ENCODE assay signal across 8 cellular contexts in genomic region chr11:118998822-118999221, GRCh38. TPM values are rescaled to one million over a fixed set of nuclear protein-coding genes. Genes with fewer than 3 reads are reported as not detected.
DNase-seq lines count a peak whose midpoint lies in the region; ATAC-seq, FAIRE-seq and TF ChIP-seq lines count a peak whose summit lies in the region.

No MANE protein-coding gene starts in this region.

- no peak for DNase-seq in CD4-positive, alpha-beta T cell
- peak; percentile 63 to 79 for DNase-seq in cardiac fibroblast (ENCODE audit: low read depth in 2 of 2)
- no peak for DNase-seq in GM10266 (ENCODE audit: extremely low spot score)
- DNase-seq in GM19239 (ENCODE audit: insufficient read length, low spot score): no peak

- no peaks in the 10 kb centered on the region for H3K27me3 ChIP-seq in CD4-positive, alpha-beta T cell (ENCODE audit: control insufficient read depth, insufficient read depth, low read length)

- peak overlapping the region; percentile 98 for H3K4me3 Mint-ChIP-seq in CD4-positive, alpha-beta T cell

- ATAC-seq in CD4-positive, alpha-beta T cell (ENCODE audit: poor library complexity): no peak
- ATAC-seq in HG03139 (IDR thresholded peaks at IDR 0.05; ENCODE audit: unreplicated experiment): no peak
- ATAC-seq in GM21619 (IDR thresholded peaks at IDR 0.05; ENCODE audit: unreplicated experiment): no peak

- H3K4me1 Mint-ChIP-seq in CD4-positive, alpha-beta T cell (ENCODE audit: low read depth): peaks cover 46% of the 10 kb centered on the region

- H3K9me3 Mint-ChIP-seq in CD4-positive, alpha-beta T cell: no peaks in the 10 kb centered on the region

- no peaks in the 10 kb centered on the region for H3K27me3 Mint-ChIP-seq in CD4-positive, alpha-beta T cell

- H3K4me3 ChIP-seq in cardiac fibroblast (replicated peaks in 1 of 2; ENCODE audit: low read depth in 2 of 2, low read length in 2 of 2) (peak overlapping the region; percentile 91 to 92), mesodermal cell (ENCODE audit: extremely low read depth, insufficient read depth, low read length, poor library complexity, severe bottlenecking) (peak overlapping the region; percentile 96)

- H3K27ac Mint-ChIP-seq in CD4-positive, alpha-beta T cell: peak overlapping the region; percentile 90

- H3K36me3 ChIP-seq in KOPT-K1 (ENCODE audit: insufficient read depth, low read length): peaks cover 54% of the 10 kb centered on the region
- H3K36me3 ChIP-seq in mesodermal cell (ENCODE audit: control insufficient read depth, insufficient read depth, low read length): peaks cover 58% of the 10 kb centered on the region

- FAIRE-seq in GM19239 (lab: Jason Lieb, UNC): no peak

- intact Hi-C loops in CD4-positive, alpha-beta T cell (cut with DNase I, micrococcal nuclease): loop anchor here (1.0 to 5.0 kb wide), 3 partner anchors 19 to 67 kb away; partner anchors contain the start of genes RPS25 (in 2 of the 2), TRAPPC4 (in 2 of the 2) and SLC37A4 (in 1 of the 2)

- POLR2A ChIA-PET in CD4-positive, alpha-beta T cell (lab: Charles Lee): interaction anchor here (0.5 to 5.9 kb wide), 4 partner anchors 19 to 236 kb away, joined by 3 to 74 read pairs (median 8); partner anchors contain the start of genes RPS25, TRAPPC4 and VPS11

- H3K36me3 Mint-ChIP-seq in CD4-positive, alpha-beta T cell (ENCODE audit: low read depth): peaks cover 64% of the 10 kb centered on the region

- no peaks in the 10 kb centered on the region for H3K9me3 ChIP-seq in CD4-positive, alpha-beta T cell (ENCODE audit: control insufficient read depth, low read length)
- no peaks in the 10 kb centered on the region for H3K9me3 ChIP-seq in KOPT-K1 (ENCODE audit: insufficient read depth, low read length, poor library complexity, severe bottlenecking)
- no peaks in the 10 kb centered on the region for H3K9me3 ChIP-seq in mesodermal cell (ENCODE audit: control insufficient read depth, low read length)

- peak overlapping the region; percentile 78 for H3K27ac ChIP-seq in CD4-positive, alpha-beta T cell (ENCODE audit: low read depth, low read length)
- H3K27ac ChIP-seq in KOPT-K1 (ENCODE audit: low read depth, low read length, poor library complexity, severe bottlenecking) (peak overlapping the region; percentile 97), mesodermal cell (ENCODE audit: low read depth, low read length, severe bottlenecking) (peak overlapping the region; percentile 94)

- CTCF ChIA-PET in CD4-positive, alpha-beta T cell (lab: Charles Lee): no interaction called here

- 23 to 34% methylated on average over 4 of the region's 6 CpGs for WGBS in mesodermal cell (ENCODE audit: insufficient coverage in 2 of 2), 2 experiments

- TF ChIP-seq CTCF in CD4-positive, alpha-beta T cell (IDR thresholded peaks at IDR 0.05): no peak
- TF ChIP-seq CTCF in cardiac fibroblast (IDR thresholded peaks at IDR 0.05; ENCODE audit: low read depth, low read length) (no peak), GM10266 (IDR thresholded peaks at IDR 0.05; ENCODE audit: control insufficient read depth, insufficient read depth, low read depth, missing control alignments) (no peak)

- peaks cover 12% of the 10 kb centered on the region for H3K4me1 ChIP-seq in mesodermal cell (ENCODE audit: control insufficient read depth, insufficient read depth, low read length, poor library complexity, severe bottlenecking)

RNA-seq across cellular contexts. Expression of gene CENATAC, which starts 0.9 kb away (rescaled TPM):
- 100 to 1,000 TPM; 121 to 122 TPM for total RNA-seq in CD4-positive, alpha-beta T cell
- polyA plus RNA-seq in mesodermal cell (2013, experiment 1 of 2): 18.0 TPM
- 20.9 TPM for polyA plus RNA-seq in mesodermal cell (2013, experiment 2 of 2)

RNA-seq across cellular contexts. Expression of gene RPS25, which starts 19.3 kb away (rescaled TPM):
- 1,000 to 10,000 TPM; 2,261 to 2,296 TPM for total RNA-seq in CD4-positive, alpha-beta T cell
- polyA plus RNA-seq in mesodermal cell (2013, experiment 1 of 2): 1,110 TPM
- polyA plus RNA-seq in mesodermal cell (2013, experiment 2 of 2): 1,173 TPM

RNA-seq across cellular contexts. Expression of gene TRAPPC4, which starts 19.7 kb away (rescaled TPM):
- total RNA-seq in CD4-positive, alpha-beta T cell: 100 to 1,000 TPM; 101 to 106 TPM
- polyA plus RNA-seq in mesodermal cell (2013, experiment 1 of 2): 82.2 TPM
- 77.0 TPM for polyA plus RNA-seq in mesodermal cell (2013, experiment 2 of 2)

RNA-seq across cellular contexts. Expression of gene FOXR1, which starts 27.3 kb away (rescaled TPM):
- not detected for total RNA-seq in CD4-positive, alpha-beta T cell
- polyA plus RNA-seq in mesodermal cell (2013, experiment 1 of 2): not detected
- polyA plus RNA-seq in mesodermal cell (2013, experiment 2 of 2): not detected

RNA-seq across cellular contexts. Expression of gene SLC37A4, which starts 31.9 kb away (rescaled TPM):
- total RNA-seq in CD4-positive, alpha-beta T cell: 1 to 10 TPM; 5.2 to 6.6 TPM
- 23.5 TPM for polyA plus RNA-seq in mesodermal cell (2013, experiment 1 of 2)
- 22.4 TPM for polyA plus RNA-seq in mesodermal cell (2013, experiment 2 of 2)

Comparison
In these comparisons a context has a peak if more than half of its experiments do, and no peak if none do; other contexts are left out.
1. DNase-seq: peak in cardiac fibroblast (2 of 2); none in CD4-positive, alpha-beta T cell (0 of 10), GM10266 (single experiment) and GM19239 (single experiment).
2. Peak in every context shown above with its lines, with median percentiles within 50 percentile points of each other: H3K27ac ChIP-seq.